ENCODE assay signal across 14 cellular contexts in genomic region chr12:113899042-113899843, GRCh38.
DNase-seq lines count a peak whose midpoint lies in the region; ATAC-seq, FAIRE-seq and TF ChIP-seq lines count a peak whose summit lies in the region.
"Had no signal": no experiment of that assay in that cellular context is flagged by ENCODE, and none has a peak within 500 bp of the region (broad histone marks: within the 10 kb centered on the region; RNA-seq: fewer than 3 reads in every experiment).

No MANE protein-coding gene starts in this region.

- peaks cover 11% of the 10 kb centered on the region for H3K4me1 ChIP-seq in hepatocyte (ENCODE audit: insufficient read depth)
- H3K4me1 ChIP-seq in tibial artery = no peaks in the 10 kb centered on the region
- H3K4me1 ChIP-seq: lower lobe of right lung had no signal

- ATAC-seq in GM18511 (IDR thresholded peaks at IDR 0.05; ENCODE audit: unreplicated experiment) = no peak
- ATAC-seq: lower lobe of right lung had no signal

- H3K4me3 ChIP-seq in hepatocyte = no peak overlapping the region
- no peak overlapping the region for H3K4me3 ChIP-seq in tibial artery
- H3K4me3 ChIP-seq: lower lobe of right lung had no signal

- intact Hi-C loops in activated CD4-positive, alpha-beta memory T cell treated with anti-CD3 and anti-CD28 coated beads for 36 hours (cut with micrococcal nuclease) = no loop called here
- intact Hi-C loops in tibial artery (cut with DNase I; ENCODE audit: low total_unique reads) = no loop called here

- no peaks in the 10 kb centered on the region for H3K36me3 ChIP-seq in hepatocyte (replicated peaks; ENCODE audit: insufficient read depth, low read depth)
- peaks cover 17 to 19% (median 18%) of the 10 kb centered on the region in 3 donors for H3K36me3 ChIP-seq in tibial artery

- CTCF ChIA-PET in activated CD4-positive, alpha-beta memory T cell treated with anti-CD3 and anti-CD28 coated beads for 36 hours (lab: Charles Lee) = no interaction called here
- CTCF ChIA-PET in activated CD4-positive, alpha-beta memory T cell treated with anti-CD3 and anti-CD28 coated beads, Interleukin-2, amount 10 ng/mL, durations not matched to agents 7 days and 5 days (lab: Charles Lee) = no interaction called here

- H4K20me1 ChIP-seq in hepatocyte (ENCODE audit: insufficient read depth, poor library complexity, severe bottlenecking) = no peaks in the 10 kb centered on the region

- WGBS in hepatocyte (ENCODE audit: low lambda C conversion rate, missing lambda C conversion rate) = 65% methylated on average over 14 of the region's 14 CpGs

- peaks cover 13% of the 10 kb centered on the region for H3K4me1 Mint-ChIP-seq in activated CD4-positive, alpha-beta memory T cell treated with anti-CD3 and anti-CD28 coated beads for 36 hours (ENCODE audit: low read depth)
- H3K4me1 Mint-ChIP-seq in activated CD4-positive, alpha-beta memory T cell treated with anti-CD3 and anti-CD28 coated beads, Interleukin-2, amount 10 ng/mL, durations not matched to agents 7 days and 5 days = no peaks in the 10 kb centered on the region
- H3K4me1 Mint-ChIP-seq in type B pancreatic cell (ENCODE audit: unreplicated experiment) = peaks cover 12% of the 10 kb centered on the region

- H3K4me3 Mint-ChIP-seq in activated CD4-positive, alpha-beta memory T cell treated with anti-CD3 and anti-CD28 coated beads for 36 hours = no peak overlapping the region
- no peak overlapping the region for H3K4me3 Mint-ChIP-seq in activated CD4-positive, alpha-beta memory T cell treated with anti-CD3 and anti-CD28 coated beads, Interleukin-2, amount 10 ng/mL, durations not matched to agents 7 days and 5 days
- H3K4me3 Mint-ChIP-seq in type B pancreatic cell = peak overlapping the region; percentile 59
- H3K4me3 Mint-ChIP-seq: T-helper 2 cell treated with Interferon-gamma antibody and Interleukin-4, amounts not matched to agents 5 μg/mL and 100 μg/mL, for 36 hours had no signal

- H3K9me3 ChIP-seq in hepatocyte (ENCODE audit: low read depth) (no peaks in the 10 kb centered on the region), tibial artery (no peaks in the 10 kb centered on the region)
- H3K9me3 ChIP-seq: lower lobe of right lung had no signal

- H3K79me2 ChIP-seq in hepatocyte = no peaks in the 10 kb centered on the region

- peak overlapping the region; percentile 29 for H2AFZ ChIP-seq in hepatocyte

- POLR2A ChIA-PET in activated CD4-positive, alpha-beta memory T cell treated with anti-CD3 and anti-CD28 coated beads for 36 hours (lab: Charles Lee) = no interaction called here
- POLR2A ChIA-PET in activated CD4-positive, alpha-beta memory T cell treated with anti-CD3 and anti-CD28 coated beads, Interleukin-2, amount 10 ng/mL, durations not matched to agents 7 days and 5 days (lab: Charles Lee) = no interaction called here

- H3K27ac ChIP-seq in hepatocyte (peak overlapping the region; percentile 20), tibial artery (no peak overlapping the region)
- H3K27ac ChIP-seq: lower lobe of right lung had no signal

- H3K4me2 ChIP-seq in hepatocyte = peak overlapping the region; percentile 64

- H3K27me3 Mint-ChIP-seq in activated CD4-positive, alpha-beta memory T cell treated with anti-CD3 and anti-CD28 coated beads for 36 hours = no peaks in the 10 kb centered on the region
- no peaks in the 10 kb centered on the region for H3K27me3 Mint-ChIP-seq in activated CD4-positive, alpha-beta memory T cell treated with anti-CD3 and anti-CD28 coated beads, Interleukin-2, amount 10 ng/mL, durations not matched to agents 7 days and 5 days
- no peaks in the 10 kb centered on the region for H3K27me3 Mint-ChIP-seq in type B pancreatic cell

- no peak for FAIRE-seq in urothelium cell line (lab: Jason Lieb, UNC)
- FAIRE-seq: D721Med had no signal

- no peaks in the 10 kb centered on the region for H3K9me3 Mint-ChIP-seq in activated CD4-positive, alpha-beta memory T cell treated with anti-CD3 and anti-CD28 coated beads for 36 hours
- no peaks in the 10 kb centered on the region for H3K9me3 Mint-ChIP-seq in activated CD4-positive, alpha-beta memory T cell treated with anti-CD3 and anti-CD28 coated beads, Interleukin-2, amount 10 ng/mL, durations not matched to agents 7 days and 5 days
- H3K9me3 Mint-ChIP-seq in type B pancreatic cell = no peaks in the 10 kb centered on the region
- H3K9me3 Mint-ChIP-seq: T-helper 2 cell treated with Interferon-gamma antibody and Interleukin-4, amounts not matched to agents 5 μg/mL and 100 μg/mL, for 36 hours had no signal

- DNase-seq in activated CD4-positive, alpha-beta memory T cell treated with anti-CD3 and anti-CD28 coated beads for 36 hours = no peak
- no peak for DNase-seq in activated CD4-positive, alpha-beta memory T cell treated with anti-CD3 and anti-CD28 coated beads, Interleukin-2, amount 10 ng/mL, durations not matched to agents 7 days and 5 days
- peak; percentile 54 for DNase-seq in NCI-H774 (lab: John Stamatoyannopoulos, UW)
- no peak for DNase-seq in hepatocyte (ENCODE audit: low spot score)
- DNase-seq in type B pancreatic cell (ENCODE audit: extremely low spot score, unreplicated experiment) = no peak
- no peak for DNase-seq in urothelium cell line (ENCODE audit: low spot score)
- no peak for DNase-seq in tibial artery
- DNase-seq: activated CD4-positive, alpha-beta T cell treated with anti-CD3 and anti-CD28 coated beads for 48 hours; activated T-cell treated with anti-CD3 and anti-CD28 coated beads, Interleukin-2, amount 50 U/mL, for 1 hour; lower lobe of right lung; NCI-H446 had no signal

- no peaks in the 10 kb centered on the region for H3K27me3 ChIP-seq in hepatocyte
- no peaks in the 10 kb centered on the region for H3K27me3 ChIP-seq in tibial artery

- no peaks in the 10 kb centered on the region for H3K9me2 ChIP-seq in hepatocyte (replicated peaks; ENCODE audit: insufficient read depth)

- H3K27ac Mint-ChIP-seq in activated CD4-positive, alpha-beta memory T cell treated with anti-CD3 and anti-CD28 coated beads for 36 hours = peak overlapping the region; percentile 23
- no peak overlapping the region for H3K27ac Mint-ChIP-seq in activated CD4-positive, alpha-beta memory T cell treated with anti-CD3 and anti-CD28 coated beads, Interleukin-2, amount 10 ng/mL, durations not matched to agents 7 days and 5 days
- H3K27ac Mint-ChIP-seq in type B pancreatic cell = peak overlapping the region; percentile 67
- H3K27ac Mint-ChIP-seq: T-helper 2 cell treated with Interferon-gamma antibody and Interleukin-4, amounts not matched to agents 5 μg/mL and 100 μg/mL, for 36 hours had no signal

- peaks cover 25% of the 10 kb centered on the region for H3K36me3 Mint-ChIP-seq in activated CD4-positive, alpha-beta memory T cell treated with anti-CD3 and anti-CD28 coated beads for 36 hours
- peaks cover 7% of the 10 kb centered on the region for H3K36me3 Mint-ChIP-seq in activated CD4-positive, alpha-beta memory T cell treated with anti-CD3 and anti-CD28 coated beads, Interleukin-2, amount 10 ng/mL, durations not matched to agents 7 days and 5 days (ENCODE audit: low read depth)
- H3K36me3 Mint-ChIP-seq in type B pancreatic cell = peaks cover 7% of the 10 kb centered on the region

- TF ChIP-seq CTCF in hepatocyte (IDR thresholded peaks at IDR 0.05; ENCODE audit: poor library complexity) (no peak), type B pancreatic cell (conservative IDR thresholded peaks at IDR 0.05) (no peak), tibial artery (IDR thresholded peaks at IDR 0.05) (no peak)
